17 cellular contexts compared by ENCODE assay signal in genomic region chr13:111886217-111886945, GRCh38.
A peak's percentile ranks its signal among the peaks of the same experiment; 100 is the strongest.
DNase-seq lines count a peak whose midpoint lies in the region; ATAC-seq and TF ChIP-seq lines count a peak whose summit lies in the region.
"Had no signal": no experiment of that assay in that cellular context is flagged by ENCODE, and none has a peak within 500 bp of the region (broad histone marks: within the 10 kb centered on the region; RNA-seq: fewer than 3 reads in every experiment).

No MANE protein-coding gene starts in this region.

- CTCF ChIA-PET in WTC11 (lab: Charles Lee) = no interaction called here

- POLR2A ChIA-PET in WTC11 (lab: Charles Lee) = no interaction called here

- H3K36me3 Mint-ChIP-seq in osteocyte (ENCODE audit: unreplicated experiment) (no peaks in the 10 kb centered on the region), WTC11 (no peaks in the 10 kb centered on the region)
- H3K36me3 Mint-ChIP-seq: CD4-positive, CD25-positive, alpha-beta regulatory T cell; CD8-positive, alpha-beta memory T cell had no signal

- peak; percentile 6 for DNase-seq in HT1080 (ENCODE audit: low read depth)
- DNase-seq in SW480 (ENCODE audit: low spot score) = peak; percentile 56
- peak; percentile 47 for DNase-seq in astrocyte of the hippocampus (ENCODE audit: low read depth, low spot score)
- peak; percentile 62 for DNase-seq in osteocyte (ENCODE audit: extremely low spot score, unreplicated experiment)
- no peak for DNase-seq in H4 (ENCODE audit: low spot score)
- no peak for DNase-seq in WTC11 (ENCODE audit: low spot score)
- DNase-seq in stimulated activated naive CD4-positive, alpha-beta T cell treated with Interleukin-2 at 50 U/mL for 16 hours (lab: John Stamatoyannopoulos, UW) = no peak
- no peak for DNase-seq in left colon
- DNase-seq: ACHN; BE2C; C1 segment of cervical spinal cord; CD4-positive, CD25-positive, alpha-beta regulatory T cell; CD8-positive, alpha-beta memory T cell; COR-L47; DMS 273 treated with DMSO at 0.1 percent for 48 hours; DMS53; DND-41 had no signal

- H3K4me1 Mint-ChIP-seq in osteocyte (ENCODE audit: unreplicated experiment) (no peaks in the 10 kb centered on the region), WTC11 (peaks cover 5% of the 10 kb centered on the region; the same call in 1 of the 2 replicates)
- H3K4me1 Mint-ChIP-seq: CD4-positive, CD25-positive, alpha-beta regulatory T cell; CD8-positive, alpha-beta memory T cell had no signal

- H3K27me3 Mint-ChIP-seq in osteocyte (ENCODE audit: unreplicated experiment) (peaks cover 15% of the 10 kb centered on the region), WTC11 (ENCODE audit: low read depth) (peaks cover 9% of the 10 kb centered on the region)

- intact Hi-C loops in left colon (cut with DNase I, micrococcal nuclease) = no loop called here

- H3K9me3 Mint-ChIP-seq in osteocyte (ENCODE audit: unreplicated experiment) (peaks cover 16% of the 10 kb centered on the region), WTC11 (peaks cover 4% of the 10 kb centered on the region; the same call in 1 of the 2 replicates)

- no peak overlapping the region for H3K27ac Mint-ChIP-seq in osteocyte (ENCODE audit: unreplicated experiment)
- H3K27ac Mint-ChIP-seq in WTC11 = no peak overlapping the region
- H3K27ac Mint-ChIP-seq: CD4-positive, CD25-positive, alpha-beta regulatory T cell; CD8-positive, alpha-beta memory T cell had no signal

- no peak overlapping the region for H3K4me3 Mint-ChIP-seq in osteocyte (ENCODE audit: unreplicated experiment)
- H3K4me3 Mint-ChIP-seq in WTC11 = no peak overlapping the region
- H3K4me3 Mint-ChIP-seq: CD4-positive, CD25-positive, alpha-beta regulatory T cell; CD8-positive, alpha-beta memory T cell had no signal

- no peak for ATAC-seq in WTC11
- no peak for ATAC-seq in left colon

- TF ChIP-seq CTCF in osteocyte (IDR thresholded peaks at IDR 0.05) = no peak
- TF ChIP-seq CTCF in WTC11 (IDR thresholded peaks at IDR 0.05) = no peak

TF ChIP-seq in WTC11, 78 proteins besides CTCF, POLR2A, EP300 and RAD21:
- TF ChIP-seq PREB (CRISPR knock-in tag; IDR thresholded peaks at IDR 0.05; ENCODE audit: borderline replicate concordance) = no peak
- no peak for TF ChIP-seq SOX15 (CRISPR knock-in tag; IDR thresholded peaks at IDR 0.05)
- TF ChIP-seq NR3C1 (CRISPR knock-in tag; conservative IDR thresholded peaks at IDR 0.05; ENCODE audit: low read depth) = no peak
- no peak for TF ChIP-seq NFATC4 (CRISPR knock-in tag; IDR thresholded peaks at IDR 0.05)
- TF ChIP-seq MYBL2 (CRISPR knock-in tag; IDR thresholded peaks at IDR 0.05) = no peak
- no peak for TF ChIP-seq ZNF138 (CRISPR knock-in tag; conservative IDR thresholded peaks at IDR 0.05)
- TF ChIP-seq MAX (CRISPR knock-in tag; IDR thresholded peaks at IDR 0.05) = no peak
- no peak for TF ChIP-seq USF1 (CRISPR knock-in tag; IDR thresholded peaks at IDR 0.05)
- no peak for TF ChIP-seq ZNF219 (CRISPR knock-in tag; IDR thresholded peaks at IDR 0.05; ENCODE audit: borderline replicate concordance)
- no peak for TF ChIP-seq ATF2 (CRISPR knock-in tag; IDR thresholded peaks at IDR 0.05; ENCODE audit: borderline replicate concordance, low read depth)
- no peak for TF ChIP-seq FOXP1 (CRISPR knock-in tag; IDR thresholded peaks at IDR 0.05; ENCODE audit: borderline replicate concordance)
- TF ChIP-seq TCF7 (CRISPR knock-in tag; IDR thresholded peaks at IDR 0.05; ENCODE audit: low read depth) = no peak
- TF ChIP-seq ZMAT4 (CRISPR knock-in tag; IDR thresholded peaks at IDR 0.05) = no peak

Comparison
In these comparisons a context has a peak if more than half of its experiments do, and no peak if none do; other contexts are left out.
1. DNase-seq: peak in HT1080 (single experiment), SW480 (single experiment), astrocyte of the hippocampus (single experiment) and osteocyte (single experiment); none in H4 (single experiment), WTC11 (single experiment), stimulated activated naive CD4-positive, alpha-beta T cell treated with Interleukin-2 at 50 U/mL for 16 hours (single experiment) and left colon (0 of 2).